ENCODE assay signal across 1 cellular context in the genomic region with DNA sequence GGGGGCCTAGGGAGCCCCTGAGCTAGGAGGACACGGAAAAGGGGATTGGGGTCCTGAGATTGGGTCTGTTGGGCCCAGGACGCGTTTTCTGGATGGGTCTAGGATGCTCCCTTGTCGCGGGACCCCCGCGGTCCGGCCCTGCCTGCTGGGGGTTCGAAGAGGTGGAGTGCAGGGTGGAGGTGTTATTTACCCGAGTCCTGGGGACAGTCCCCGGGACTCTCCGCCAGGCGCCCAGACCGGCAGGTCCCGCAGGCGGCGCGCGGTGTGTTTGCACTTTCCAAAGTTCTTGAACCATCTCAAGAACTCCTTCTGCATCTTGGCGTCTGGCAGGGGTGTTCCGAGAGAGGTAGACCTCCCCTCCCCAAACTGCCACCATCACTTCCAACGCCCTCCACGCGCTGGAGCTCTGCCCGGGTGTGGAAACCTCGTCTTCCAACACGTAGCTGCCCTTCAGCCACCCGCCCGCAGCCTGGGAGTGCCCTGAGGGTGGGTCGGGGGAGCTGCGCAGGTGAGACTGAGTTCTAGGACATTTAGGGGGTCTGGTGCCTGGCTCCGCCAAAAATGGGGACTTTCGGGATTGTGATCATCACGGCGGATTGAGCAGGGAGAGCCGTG.
A peak's percentile ranks its signal among the peaks of the same experiment; 100 is the strongest.
TF ChIP-seq lines count a peak whose summit lies in the region.

No MANE protein-coding gene starts in this region.

TF ChIP-seq in HEK293, 187 proteins besides CTCF, POLR2A, EP300 and RAD21 (continued from another document):
- TF ChIP-seq ZNF133 (tag by site-specific recombination; IDR thresholded peaks at IDR 0.05) (no peak), ZNF596 (tag by site-specific recombination; IDR thresholded peaks at IDR 0.05) (no peak), ZNF501 (tag by site-specific recombination; IDR thresholded peaks at IDR 0.05) (0 out of 2 replicates have a peak, but pooled peaks have one; percentile 30), GLIS2 (tag by site-specific recombination; IDR thresholded peaks at IDR 0.05) (peak; percentile 59), ZNF366 (tag by site-specific recombination; conservative IDR thresholded peaks at IDR 0.05) (0 out of 2 replicates have a peak, but pooled peaks have one; percentile 9), ZNF221 (tag by site-specific recombination; IDR thresholded peaks at IDR 0.05; ENCODE audit: borderline replicate concordance) (no peak), HOXA7 (CRISPR knock-in tag; IDR thresholded peaks at IDR 0.05; ENCODE audit: borderline replicate concordance) (no peak), ZNF211 (tag by site-specific recombination; IDR thresholded peaks at IDR 0.05; ENCODE audit: low read depth) (no peak), ZNF266 (tag by site-specific recombination; IDR thresholded peaks at IDR 0.05; ENCODE audit: low read depth) (no peak), ZBTB20 (tag by site-specific recombination; IDR thresholded peaks at IDR 0.05) (peak; percentile 48; the same call in 1 of the 2 replicates), ZNF670 (tag by site-specific recombination; IDR thresholded peaks at IDR 0.05; ENCODE audit: low read depth) (no peak), ZXDB (tag by site-specific recombination; IDR thresholded peaks at IDR 0.05) (no peak), ZFP37 (tag by site-specific recombination; IDR thresholded peaks at IDR 0.05) (0 out of 2 replicates have a peak, but pooled peaks have one; percentile 20), ZBTB17 (tag by site-specific recombination; IDR thresholded peaks at IDR 0.05) (no peak), ZNF23 (tag by site-specific recombination; IDR thresholded peaks at IDR 0.05; ENCODE audit: borderline replicate concordance) (no peak), ZNF175 (tag by site-specific recombination; IDR thresholded peaks at IDR 0.05) (no peak), OSR2 (tag by site-specific recombination; IDR thresholded peaks at IDR 0.05) (no peak), ZNF335 (tag by site-specific recombination; conservative IDR thresholded peaks at IDR 0.05) (peak; percentile 72), GLIS1 (tag by site-specific recombination; IDR thresholded peaks at IDR 0.05) (peak; percentile 97), ZNF274 (IDR thresholded peaks at IDR 0.05; ENCODE audit: low read length) (no peak), ZNF274 (tag by site-specific recombination; IDR thresholded peaks at IDR 0.05; ENCODE audit: borderline replicate concordance) (no peak), ZNF121 (tag by site-specific recombination; IDR thresholded peaks at IDR 0.05) (no peak), ZNF112 (tag by site-specific recombination; IDR thresholded peaks at IDR 0.05) (no peak), ZFP41 (tag by site-specific recombination; IDR thresholded peaks at IDR 0.05; ENCODE audit: borderline replicate concordance) (no peak), YY1 (tag by site-specific recombination; IDR thresholded peaks at IDR 0.05) (no peak), ZNF341 (tag by site-specific recombination; IDR thresholded peaks at IDR 0.05; ENCODE audit: low read depth) (peak; percentile 72)
- TF ChIP-seq, protein P1, sequence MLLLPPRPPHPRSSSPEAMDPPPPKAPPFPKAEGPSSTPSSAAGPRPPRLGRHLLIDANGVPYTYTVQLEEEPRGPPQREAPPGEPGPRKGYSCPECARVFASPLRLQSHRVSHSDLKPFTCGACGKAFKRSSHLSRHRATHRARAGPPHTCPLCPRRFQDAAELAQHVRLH (tag by site-specific recombination; IDR thresholded peaks at IDR 0.05), result no peak
- TF ChIP-seq, protein P2, sequence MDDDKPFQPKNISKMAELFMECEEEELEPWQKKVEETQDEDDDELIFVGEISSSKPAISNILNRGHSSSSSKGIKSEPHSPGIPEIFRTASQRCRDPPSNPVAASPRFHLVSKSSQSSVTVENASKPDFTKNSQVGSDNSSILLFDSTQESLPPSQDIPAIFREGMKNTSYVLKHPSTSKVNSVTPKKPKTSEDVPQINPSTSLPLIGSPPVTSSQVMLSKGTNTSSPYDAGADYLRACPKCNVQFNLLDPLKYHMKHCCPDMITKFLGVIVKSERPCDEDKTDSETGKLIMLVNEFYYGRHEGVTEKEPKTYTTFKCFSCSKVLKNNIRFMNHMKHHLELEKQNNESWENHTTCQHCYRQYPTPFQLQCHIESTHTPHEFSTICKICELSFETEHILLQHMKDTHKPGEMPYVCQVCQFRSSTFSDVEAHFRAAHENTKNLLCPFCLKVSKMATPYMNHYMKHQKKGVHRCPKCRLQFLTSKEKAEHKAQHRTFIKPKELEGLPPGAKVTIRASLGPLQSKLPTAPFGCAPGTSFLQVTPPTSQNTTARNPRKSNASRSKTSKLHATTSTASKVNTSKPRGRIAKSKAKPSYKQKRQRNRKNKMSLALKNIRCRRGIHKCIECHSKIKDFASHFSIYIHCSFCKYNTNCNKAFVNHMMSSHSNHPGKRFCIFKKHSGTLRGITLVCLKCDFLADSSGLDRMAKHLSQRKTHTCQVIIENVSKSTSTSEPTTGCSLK (tag by site-specific recombination; IDR thresholded peaks at IDR 0.05), result no peak
- TF ChIP-seq, protein P3, sequence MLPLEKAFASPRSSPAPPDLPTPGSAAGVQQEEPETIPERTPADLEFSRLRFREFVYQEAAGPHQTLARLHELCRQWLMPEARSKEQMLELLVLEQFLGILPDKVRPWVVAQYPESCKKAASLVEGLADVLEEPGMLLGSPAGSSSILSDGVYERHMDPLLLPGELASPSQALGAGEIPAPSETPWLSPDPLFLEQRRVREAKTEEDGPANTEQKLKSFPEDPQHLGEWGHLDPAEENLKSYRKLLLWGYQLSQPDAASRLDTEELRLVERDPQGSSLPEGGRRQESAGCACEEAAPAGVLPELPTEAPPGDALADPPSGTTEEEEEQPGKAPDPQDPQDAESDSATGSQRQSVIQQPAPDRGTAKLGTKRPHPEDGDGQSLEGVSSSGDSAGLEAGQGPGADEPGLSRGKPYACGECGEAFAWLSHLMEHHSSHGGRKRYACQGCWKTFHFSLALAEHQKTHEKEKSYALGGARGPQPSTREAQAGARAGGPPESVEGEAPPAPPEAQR (tag by site-specific recombination; IDR thresholded peaks at IDR 0.05), result no peak
- TF ChIP-seq, protein P4, sequence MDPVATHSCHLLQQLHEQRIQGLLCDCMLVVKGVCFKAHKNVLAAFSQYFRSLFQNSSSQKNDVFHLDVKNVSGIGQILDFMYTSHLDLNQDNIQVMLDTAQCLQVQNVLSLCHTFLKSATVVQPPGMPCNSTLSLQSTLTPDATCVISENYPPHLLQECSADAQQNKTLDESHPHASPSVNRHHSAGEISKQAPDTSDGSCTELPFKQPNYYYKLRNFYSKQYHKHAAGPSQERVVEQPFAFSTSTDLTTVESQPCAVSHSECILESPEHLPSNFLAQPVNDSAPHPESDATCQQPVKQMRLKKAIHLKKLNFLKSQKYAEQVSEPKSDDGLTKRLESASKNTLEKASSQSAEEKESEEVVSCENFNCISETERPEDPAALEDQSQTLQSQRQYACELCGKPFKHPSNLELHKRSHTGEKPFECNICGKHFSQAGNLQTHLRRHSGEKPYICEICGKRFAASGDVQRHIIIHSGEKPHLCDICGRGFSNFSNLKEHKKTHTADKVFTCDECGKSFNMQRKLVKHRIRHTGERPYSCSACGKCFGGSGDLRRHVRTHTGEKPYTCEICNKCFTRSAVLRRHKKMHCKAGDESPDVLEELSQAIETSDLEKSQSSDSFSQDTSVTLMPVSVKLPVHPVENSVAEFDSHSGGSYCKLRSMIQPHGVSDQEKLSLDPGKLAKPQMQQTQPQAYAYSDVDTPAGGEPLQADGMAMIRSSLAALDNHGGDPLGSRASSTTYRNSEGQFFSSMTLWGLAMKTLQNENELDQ (tag by site-specific recombination; IDR thresholded peaks at IDR 0.05; ENCODE audit: low read depth), result no peak
- TF ChIP-seq, protein P5, sequence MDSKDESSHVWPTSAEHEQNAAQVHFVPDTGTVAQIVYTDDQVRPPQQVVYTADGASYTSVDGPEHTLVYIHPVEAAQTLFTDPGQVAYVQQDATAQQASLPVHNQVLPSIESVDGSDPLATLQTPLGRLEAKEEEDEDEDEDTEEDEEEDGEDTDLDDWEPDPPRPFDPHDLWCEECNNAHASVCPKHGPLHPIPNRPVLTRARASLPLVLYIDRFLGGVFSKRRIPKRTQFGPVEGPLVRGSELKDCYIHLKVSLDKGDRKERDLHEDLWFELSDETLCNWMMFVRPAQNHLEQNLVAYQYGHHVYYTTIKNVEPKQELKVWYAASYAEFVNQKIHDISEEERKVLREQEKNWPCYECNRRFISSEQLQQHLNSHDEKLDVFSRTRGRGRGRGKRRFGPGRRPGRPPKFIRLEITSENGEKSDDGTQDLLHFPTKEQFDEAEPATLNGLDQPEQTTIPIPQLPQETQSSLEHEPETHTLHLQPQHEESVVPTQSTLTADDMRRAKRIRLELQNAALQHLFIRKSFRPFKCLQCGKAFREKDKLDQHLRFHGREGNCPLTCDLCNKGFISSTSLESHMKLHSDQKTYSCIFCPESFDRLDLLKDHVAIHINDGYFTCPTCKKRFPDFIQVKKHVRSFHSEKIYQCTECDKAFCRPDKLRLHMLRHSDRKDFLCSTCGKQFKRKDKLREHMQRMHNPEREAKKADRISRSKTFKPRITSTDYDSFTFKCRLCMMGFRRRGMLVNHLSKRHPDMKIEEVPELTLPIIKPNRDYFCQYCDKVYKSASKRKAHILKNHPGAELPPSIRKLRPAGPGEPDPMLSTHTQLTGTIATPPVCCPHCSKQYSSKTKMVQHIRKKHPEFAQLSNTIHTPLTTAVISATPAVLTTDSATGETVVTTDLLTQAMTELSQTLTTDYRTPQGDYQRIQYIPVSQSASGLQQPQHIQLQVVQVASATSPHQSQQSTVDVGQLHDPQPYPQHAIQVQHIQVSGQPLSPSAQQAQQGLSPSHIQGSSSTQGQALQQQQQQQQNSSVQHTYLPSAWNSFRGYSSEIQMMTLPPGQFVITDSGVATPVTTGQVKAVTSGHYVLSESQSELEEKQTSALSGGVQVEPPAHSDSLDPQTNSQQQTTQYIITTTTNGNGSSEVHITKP (tag by site-specific recombination; IDR thresholded peaks at IDR 0.05), result peak; percentile 36; the same call in 1 of the 2 replicates
- TF ChIP-seq, protein P6, sequence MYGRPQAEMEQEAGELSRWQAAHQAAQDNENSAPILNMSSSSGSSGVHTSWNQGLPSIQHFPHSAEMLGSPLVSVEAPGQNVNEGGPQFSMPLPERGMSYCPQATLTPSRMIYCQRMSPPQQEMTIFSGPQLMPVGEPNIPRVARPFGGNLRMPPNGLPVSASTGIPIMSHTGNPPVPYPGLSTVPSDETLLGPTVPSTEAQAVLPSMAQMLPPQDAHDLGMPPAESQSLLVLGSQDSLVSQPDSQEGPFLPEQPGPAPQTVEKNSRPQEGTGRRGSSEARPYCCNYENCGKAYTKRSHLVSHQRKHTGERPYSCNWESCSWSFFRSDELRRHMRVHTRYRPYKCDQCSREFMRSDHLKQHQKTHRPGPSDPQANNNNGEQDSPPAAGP (tag by site-specific recombination; IDR thresholded peaks at IDR 0.05), result peak; percentile 25; the same call in 1 of the 2 replicates
- TF ChIP-seq, protein P7, sequence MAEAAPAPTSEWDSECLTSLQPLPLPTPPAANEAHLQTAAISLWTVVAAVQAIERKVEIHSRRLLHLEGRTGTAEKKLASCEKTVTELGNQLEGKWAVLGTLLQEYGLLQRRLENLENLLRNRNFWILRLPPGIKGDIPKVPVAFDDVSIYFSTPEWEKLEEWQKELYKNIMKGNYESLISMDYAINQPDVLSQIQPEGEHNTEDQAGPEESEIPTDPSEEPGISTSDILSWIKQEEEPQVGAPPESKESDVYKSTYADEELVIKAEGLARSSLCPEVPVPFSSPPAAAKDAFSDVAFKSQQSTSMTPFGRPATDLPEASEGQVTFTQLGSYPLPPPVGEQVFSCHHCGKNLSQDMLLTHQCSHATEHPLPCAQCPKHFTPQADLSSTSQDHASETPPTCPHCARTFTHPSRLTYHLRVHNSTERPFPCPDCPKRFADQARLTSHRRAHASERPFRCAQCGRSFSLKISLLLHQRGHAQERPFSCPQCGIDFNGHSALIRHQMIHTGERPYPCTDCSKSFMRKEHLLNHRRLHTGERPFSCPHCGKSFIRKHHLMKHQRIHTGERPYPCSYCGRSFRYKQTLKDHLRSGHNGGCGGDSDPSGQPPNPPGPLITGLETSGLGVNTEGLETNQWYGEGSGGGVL (tag by site-specific recombination; IDR thresholded peaks at IDR 0.05), result peak; percentile 40; the same call in 1 of the 2 replicates
- TF ChIP-seq, protein P8, sequence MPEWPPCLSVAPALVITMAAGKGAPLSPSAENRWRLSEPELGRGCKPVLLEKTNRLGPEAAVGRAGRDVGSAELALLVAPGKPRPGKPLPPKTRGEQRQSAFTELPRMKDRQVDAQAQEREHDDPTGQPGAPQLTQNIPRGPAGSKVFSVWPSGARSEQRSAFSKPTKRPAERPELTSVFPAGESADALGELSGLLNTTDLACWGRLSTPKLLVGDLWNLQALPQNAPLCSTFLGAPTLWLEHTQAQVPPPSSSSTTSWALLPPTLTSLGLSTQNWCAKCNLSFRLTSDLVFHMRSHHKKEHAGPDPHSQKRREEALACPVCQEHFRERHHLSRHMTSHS (tag by site-specific recombination; IDR thresholded peaks at IDR 0.05), result no peak
- TF ChIP-seq, protein P9, sequence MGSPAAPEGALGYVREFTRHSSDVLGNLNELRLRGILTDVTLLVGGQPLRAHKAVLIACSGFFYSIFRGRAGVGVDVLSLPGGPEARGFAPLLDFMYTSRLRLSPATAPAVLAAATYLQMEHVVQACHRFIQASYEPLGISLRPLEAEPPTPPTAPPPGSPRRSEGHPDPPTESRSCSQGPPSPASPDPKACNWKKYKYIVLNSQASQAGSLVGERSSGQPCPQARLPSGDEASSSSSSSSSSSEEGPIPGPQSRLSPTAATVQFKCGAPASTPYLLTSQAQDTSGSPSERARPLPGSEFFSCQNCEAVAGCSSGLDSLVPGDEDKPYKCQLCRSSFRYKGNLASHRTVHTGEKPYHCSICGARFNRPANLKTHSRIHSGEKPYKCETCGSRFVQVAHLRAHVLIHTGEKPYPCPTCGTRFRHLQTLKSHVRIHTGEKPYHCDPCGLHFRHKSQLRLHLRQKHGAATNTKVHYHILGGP (tag by site-specific recombination; IDR thresholded peaks at IDR 0.05), result no peak
